In the genomic region with DNA sequence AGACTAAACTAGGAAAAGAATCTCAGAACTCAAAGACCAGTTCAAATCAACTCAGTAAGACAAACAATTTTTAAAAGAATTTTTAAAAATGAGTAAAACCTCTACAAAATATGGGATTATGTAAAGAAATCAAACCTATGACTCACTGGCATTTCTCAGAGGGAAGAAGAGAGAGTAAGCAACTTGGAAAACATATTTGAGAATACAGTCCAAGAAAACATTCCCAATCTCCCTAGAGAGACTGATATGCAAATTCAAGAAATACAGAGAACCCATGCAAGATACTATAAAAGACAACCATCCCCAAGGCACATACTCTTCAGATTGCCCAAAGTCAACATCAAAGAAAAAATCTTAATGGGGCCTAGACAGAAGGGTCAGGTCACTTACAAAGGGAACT, we compare ENCODE assay signal across 14 cellular contexts.
A peak's percentile ranks its signal among the peaks of the same experiment; 100 is the strongest.
DNase-seq lines count a peak whose midpoint lies in the region; ATAC-seq and TF ChIP-seq lines count a peak whose summit lies in the region.
"Had no signal": no experiment of that assay in that cellular context is flagged by ENCODE, and none has a peak within 500 bp of the region (broad histone marks: within the 10 kb centered on the region; RNA-seq: fewer than 3 reads in every experiment).

No MANE protein-coding gene starts in this region.

- H3K9me3 ChIP-seq in heart left ventricle (peaks cover 0 to 34% (median 0%) of the 10 kb centered on the region in 12 donors), transverse colon (no peaks in the 10 kb centered on the region)
- H3K9me3 ChIP-seq: BE2C, SJCRH30 had no signal

- no peaks in the 10 kb centered on the region for H3K4me1 ChIP-seq in heart left ventricle
- no peaks in the 10 kb centered on the region for H3K4me1 ChIP-seq in transverse colon
- H3K4me1 ChIP-seq: BE2C, Caco-2, SJCRH30 had no signal

- H3K27me3 ChIP-seq in heart left ventricle: no peaks in the 10 kb centered on the region
- no peaks in the 10 kb centered on the region for H3K27me3 ChIP-seq in transverse colon
- H3K27me3 ChIP-seq: BE2C, SJCRH30 had no signal

- in situ Hi-C loops in transverse colon (cut with MboI; ENCODE audit: low pct_ligation_motif_present in 1 of 4, low pct_unique_long_range_greater_than_20kb in 1 of 4, low sequenced_read_pairs in 3 of 4): no loop called here

- TF ChIP-seq CTCF in cardiac fibroblast (IDR thresholded peaks at IDR 0.05; ENCODE audit: low read depth, low read length) (no peak), heart left ventricle (IDR thresholded peaks at IDR 0.05) (no peak), transverse colon (IDR thresholded peaks at IDR 0.05) (no peak)

- no peak for TF ChIP-seq POLR2A in heart left ventricle (IDR thresholded peaks at IDR 0.05)
- no peak for TF ChIP-seq POLR2A in transverse colon (IDR thresholded peaks at IDR 0.05)

- H3K4me3 ChIP-seq in cardiac fibroblast (replicated peaks in 1 of 2; ENCODE audit: low read depth in 2 of 2, low read length in 2 of 2) (no peak overlapping the region), heart left ventricle (no peak overlapping the region), transverse colon (no peak overlapping the region)
- H3K4me3 ChIP-seq: SJCRH30 had no signal

- no peak for ATAC-seq in heart left ventricle

- H3K27ac ChIP-seq in heart left ventricle (no peak overlapping the region), transverse colon (no peak overlapping the region)
- H3K27ac ChIP-seq: SJCRH30 had no signal

- peaks cover 0 to 3% (median 0%) of the 10 kb centered on the region in 9 donors for H3K36me3 ChIP-seq in heart left ventricle
- no peaks in the 10 kb centered on the region for H3K36me3 ChIP-seq in transverse colon
- H3K36me3 ChIP-seq: BE2C, SJCRH30 had no signal

- no peak for TF ChIP-seq EP300 in transverse colon (IDR thresholded peaks at IDR 0.05; ENCODE audit: low read depth)

- DNase-seq in GM04503 (ENCODE audit: low read depth) (peak; percentile 27), cardiac fibroblast (ENCODE audit: low read depth in 2 of 2) (peak; percentile 75 to 87), fibroblast of the conjunctiva (ENCODE audit: low read depth) (peak; percentile 6), heart left ventricle (no peak), transverse colon (no peak), COR-L47 (lab: John Stamatoyannopoulos, UW) (no peak), Kasumi-1 (lab: John Stamatoyannopoulos, UW) (no peak)
- DNase-seq: ACHN; BE2C; Caco-2; CD4-positive, CD25-positive, alpha-beta regulatory T cell; NCI-H1105; NCI-H526 treated with DMSO at 0.1 percent for 48 hours; SJCRH30 had no signal

- intact Hi-C loops in heart left ventricle (cut with DNase I) (no loop called here), transverse colon (cut with DNase I; ENCODE audit: low total_unique reads) (no loop called here)

Comparison
In these comparisons a context has a peak if more than half of its experiments do, and no peak if none do; other contexts are left out.
1. DNase-seq: peak in GM04503 (single experiment), cardiac fibroblast (2 of 2) and fibroblast of the conjunctiva (single experiment); none in heart left ventricle (0 of 5), transverse colon (single experiment), COR-L47 (single experiment) and Kasumi-1 (0 of 2).